18 cellular contexts compared by ENCODE assay signal in the genomic region with DNA sequence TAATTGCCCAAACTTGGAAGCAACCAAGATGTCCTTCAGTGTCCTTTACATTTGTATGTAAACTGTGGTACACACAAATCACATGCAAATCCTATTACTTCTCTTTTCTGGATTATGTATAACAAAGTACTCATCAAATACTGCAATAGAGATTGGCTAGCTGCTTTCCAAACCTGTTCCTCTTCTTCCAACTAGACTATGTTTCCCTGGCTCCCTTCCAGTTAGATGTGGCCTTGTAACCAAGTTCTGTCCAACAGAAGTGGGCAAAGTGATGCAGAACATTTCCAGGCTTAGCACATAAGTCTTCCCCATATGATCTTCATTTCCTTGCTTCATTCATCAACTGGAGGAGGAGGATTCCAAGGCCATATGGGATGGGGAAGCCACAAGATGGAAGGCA. TPM values are rescaled to one million over a fixed set of nuclear protein-coding genes. Genes with fewer than 3 reads are reported as not detected.
A peak's percentile ranks its signal among the peaks of the same experiment; 100 is the strongest.
DNase-seq lines count a peak whose midpoint lies in the region; ATAC-seq and TF ChIP-seq lines count a peak whose summit lies in the region.
"Had no signal": no experiment of that assay in that cellular context is flagged by ENCODE, and none has a peak within 500 bp of the region (broad histone marks: within the 10 kb centered on the region; RNA-seq: fewer than 3 reads in every experiment).

No MANE protein-coding gene starts in this region.

- H3K9me2 ChIP-seq in SU-DHL-6 (replicated peaks; ENCODE audit: insufficient read depth, low read length), result no peaks in the 10 kb centered on the region

- peak overlapping the region in 3 of 6 donors; percentile 22 to 58 (median 44) for H3K27ac Mint-ChIP-seq in naive B cell
- H3K27ac Mint-ChIP-seq: CD8-positive, alpha-beta memory T cell had no signal

- no peaks in the 10 kb centered on the region for H3K27me3 ChIP-seq in SU-DHL-6 (ENCODE audit: low read length)
- H3K27me3 ChIP-seq: BLaER1, SJSA1 had no signal

- no peaks in the 10 kb centered on the region for H3K9me3 ChIP-seq in SU-DHL-6 (ENCODE audit: insufficient read depth, low read length)
- H3K9me3 ChIP-seq: BLaER1, HAP-1, SJSA1 had no signal

- no peak for TF ChIP-seq CTCF in SU-DHL-6 (IDR thresholded peaks at IDR 0.05; ENCODE audit: insufficient read depth, low read length, poor library complexity, severe bottlenecking)

- H3F3A ChIP-seq in SU-DHL-6 (ENCODE audit: insufficient read depth), result peaks cover 26% of the 10 kb centered on the region; the same call in 1 of the 2 replicates

- H4K20me1 ChIP-seq in SU-DHL-6 (ENCODE audit: low read depth, low read length), result peaks cover 3% of the 10 kb centered on the region; the same call in 1 of the 2 replicates
- H4K20me1 ChIP-seq: BLaER1 had no signal

- ATAC-seq in naive B cell (ENCODE audit: low read depth in 2 of 2) (no peak), HG02588 (IDR thresholded peaks at IDR 0.05; ENCODE audit: unreplicated experiment) (no peak), GM21528 (IDR thresholded peaks at IDR 0.05; ENCODE audit: low FRiP score, unreplicated experiment) (no peak), GM18511 (IDR thresholded peaks at IDR 0.05; ENCODE audit: unreplicated experiment) (no peak)

- no peak overlapping the region for H3K4me3 ChIP-seq in SU-DHL-6 (ENCODE audit: insufficient read depth, low read length, poor library complexity, severe bottlenecking)
- H3K4me3 ChIP-seq: BLaER1, HAP-1, SJSA1 had no signal

- peaks cover 29 to 73% (median 57%) of the 10 kb centered on the region in 3 donors for H3K4me1 Mint-ChIP-seq in naive B cell
- H3K4me1 Mint-ChIP-seq: CD8-positive, alpha-beta memory T cell had no signal

- no peak overlapping the region for H3K4me2 ChIP-seq in SU-DHL-6 (ENCODE audit: low read depth, low read length, poor library complexity, severe bottlenecking)
- H3K4me2 ChIP-seq: BLaER1 had no signal

- H3K79me2 ChIP-seq in SU-DHL-6 (ENCODE audit: insufficient read depth, low read length), result peaks cover 92% of the 10 kb centered on the region

- H3K36me3 ChIP-seq in SU-DHL-6 (ENCODE audit: low read length), result no peaks in the 10 kb centered on the region
- H3K36me3 ChIP-seq: BLaER1, HAP-1, SJSA1 had no signal

- no peak overlapping the region for H3K9ac ChIP-seq in SU-DHL-6 (ENCODE audit: low read length)
- H3K9ac ChIP-seq: BLaER1 had no signal

- no peak overlapping the region for H2AFZ ChIP-seq in SU-DHL-6 (ENCODE audit: low read depth, low read length, severe bottlenecking)

- H3K4me3 Mint-ChIP-seq in naive B cell, result peak overlapping the region in 6 of 8 donors; percentile 26 to 75 (median 51)
- H3K4me3 Mint-ChIP-seq: CD8-positive, alpha-beta memory T cell had no signal

- no peaks in the 10 kb centered on the region for H3K27me3 Mint-ChIP-seq in naive B cell

- H3K9me3 Mint-ChIP-seq in naive B cell, result peaks cover 0 to 9% (median 0%) of the 10 kb centered on the region in 7 donors
- H3K9me3 Mint-ChIP-seq: CD8-positive, alpha-beta memory T cell had no signal

- peak; percentile 76 for DNase-seq in DMS 273 (lab: John Stamatoyannopoulos, UW; ENCODE audit: unreplicated experiment)
- DNase-seq in DMS 273 treated with DMSO at 0.1 percent for 48 hours (lab: John Stamatoyannopoulos, UW), result no peak
- DNase-seq in NCI-H2171 (lab: John Stamatoyannopoulos, UW), result peak; percentile 18
- no peak for DNase-seq in naive B cell
- DNase-seq: CD8-positive, alpha-beta memory T cell; IMR-90; NCI-H1417 treated with DMSO at 0.1 percent for 48 hours; NCI-H2081; NCI-H2227 treated with DMSO at 0.1 percent for 48 hours; NCI-H69 had no signal

- peaks cover 6 to 11% of the 10 kb centered on the region in 2 donors for H3K36me3 Mint-ChIP-seq in naive B cell
- H3K36me3 Mint-ChIP-seq: CD8-positive, alpha-beta memory T cell had no signal

- H3K27ac ChIP-seq in SU-DHL-6 (ENCODE audit: low read depth, low read length), result peak overlapping the region; percentile 60
- H3K27ac ChIP-seq: 22Rv1, BLaER1, SJSA1 had no signal

RNA-seq across cellular contexts. Expression of gene SLC9A7, which starts 8.1 kb away (rescaled TPM):
- polyA plus RNA-seq in naive B cell (ENCODE audit: low read depth in 6 of 6), result 10 to 100 TPM; 13.5 to 60.6 (median 42.5) TPM

Comparison
In these comparisons a context has a peak if more than half of its experiments do, and no peak if none do; other contexts are left out.
1. DNase-seq: peak in DMS 273 (single experiment) and NCI-H2171 (single experiment); none in DMS 273 treated with DMSO at 0.1 percent for 48 hours (single experiment) and naive B cell (single experiment).